1 cellular context compared by ENCODE assay signal in genomic region chr3:185583925-185584324, GRCh38.
A peak's percentile ranks its signal among the peaks of the same experiment; 100 is the strongest.
TF ChIP-seq lines count a peak whose summit lies in the region.

No MANE protein-coding gene starts in this region.

TF ChIP-seq in K562, 482 proteins besides CTCF, POLR2A, EP300 and RAD21 (continued from another document):
- TF ChIP-seq NFIX (CRISPR knock-in tag; IDR thresholded peaks at IDR 0.05; ENCODE audit: low read depth) = peak; percentile 90
- TF ChIP-seq NFIC (IDR thresholded peaks at IDR 0.05) = peak; percentile 96
- TF ChIP-seq U2AF2 (optimal IDR thresholded peaks at IDR 0.05; ENCODE audit: low read depth, low read length) = no peak
